15 cellular contexts compared by ENCODE assay signal in genomic region chr5:13251623-13252367, GRCh38.
DNase-seq lines count a peak whose midpoint lies in the region; ATAC-seq and TF ChIP-seq lines count a peak whose summit lies in the region.
"Had no signal": no experiment of that assay in that cellular context is flagged by ENCODE, and none has a peak within 500 bp of the region (broad histone marks: within the 10 kb centered on the region; RNA-seq: fewer than 3 reads in every experiment).

No MANE protein-coding gene starts in this region.

- H3K36me3 ChIP-seq in gastroesophageal sphincter (no peaks in the 10 kb centered on the region), stomach (no peaks in the 10 kb centered on the region), lower lobe of right lung (no peaks in the 10 kb centered on the region)
- H3K36me3 ChIP-seq: heart left ventricle, neutrophil had no signal

- ATAC-seq in gastroesophageal sphincter (peak; percentile 71), HG03280 (IDR thresholded peaks at IDR 0.05; ENCODE audit: unreplicated experiment) (no peak), lower lobe of right lung (no peak)

- H3K4me1 ChIP-seq in gastroesophageal sphincter (no peaks in the 10 kb centered on the region), stomach (peaks cover 0 to 30% (median 3%) of the 10 kb centered on the region in 4 donors), lower lobe of right lung (no peaks in the 10 kb centered on the region)
- H3K4me1 ChIP-seq: heart left ventricle had no signal

- TF ChIP-seq EP300 in gastroesophageal sphincter (IDR thresholded peaks at IDR 0.05) (no peak), stomach (IDR thresholded peaks at IDR 0.05) (no peak)

- H3K27me3 ChIP-seq in gastroesophageal sphincter, result no peaks in the 10 kb centered on the region
- no peaks in the 10 kb centered on the region for H3K27me3 ChIP-seq in stomach
- H3K27me3 ChIP-seq in lower lobe of right lung (ENCODE audit: low read depth), result no peaks in the 10 kb centered on the region
- H3K27me3 ChIP-seq: heart left ventricle, neutrophil had no signal

- H3K4me3 ChIP-seq in gastroesophageal sphincter (no peak overlapping the region), stomach (no peak overlapping the region), lower lobe of right lung (no peak overlapping the region)
- H3K4me3 ChIP-seq: heart left ventricle had no signal

- intact Hi-C loops in stomach (cut with DNase I; ENCODE audit: low total_unique reads) (no loop called here), lower lobe of right lung (cut with DNase I) (no loop called here)

- 58 to 71% methylated on average over 6 to 7 of the region's 7 CpGs for WGBS in gastroesophageal sphincter (ENCODE audit: low coverage in 1 of 2), 2 donors
- 17 to 61% (median 27%) methylated on average over 7 of the region's 7 CpGs for WGBS in stomach, 5 donors

- H3K9me3 ChIP-seq in gastroesophageal sphincter (no peaks in the 10 kb centered on the region), stomach (no peaks in the 10 kb centered on the region), lower lobe of right lung (no peaks in the 10 kb centered on the region)
- H3K9me3 ChIP-seq: heart left ventricle, neutrophil, SK-N-SH had no signal

- TF ChIP-seq CTCF in gastroesophageal sphincter (IDR thresholded peaks at IDR 0.05), result no peak
- peak in 1 of 7 experiments; percentile 15 for TF ChIP-seq CTCF in stomach (IDR thresholded peaks at IDR 0.05)
- no peak for TF ChIP-seq CTCF in lower lobe of right lung (IDR thresholded peaks at IDR 0.05)

- H3K27ac ChIP-seq in gastroesophageal sphincter, result no peak overlapping the region
- H3K27ac ChIP-seq in stomach, result peak overlapping the region in 4 of 5 donors; percentile 30 to 59 (median 50)
- no peak overlapping the region for H3K27ac ChIP-seq in lower lobe of right lung
- H3K27ac ChIP-seq: 22Rv1, heart left ventricle, neutrophil had no signal

- no peak for TF ChIP-seq POLR2A in gastroesophageal sphincter (IDR thresholded peaks at IDR 0.05)
- TF ChIP-seq POLR2A in stomach (IDR thresholded peaks at IDR 0.05), result no peak

- DNase-seq in NCI-H82 (lab: John Stamatoyannopoulos, UW), result peak; percentile 0
- no peak for DNase-seq in NCI-H82 treated with DMSO at 0.1 percent for 48 hours (lab: John Stamatoyannopoulos, UW; ENCODE audit: unreplicated experiment)
- peak; percentile 91 for DNase-seq in NOMO-1 treated with DMSO at 0.1 percent for 48 hours (lab: John Stamatoyannopoulos, UW; ENCODE audit: unreplicated experiment)
- peak; percentile 62 for DNase-seq in stomach
- DNase-seq in lower lobe of right lung, result no peak
- DNase-seq in NCI-H2171 treated with DMSO at 0.1 percent for 48 hours (lab: John Stamatoyannopoulos, UW), result no peak
- DNase-seq: central memory CD4-positive, alpha-beta T cell; NCI-H1694 treated with DMSO at 0.1 percent for 48 hours; SK-N-SH; small intestine had no signal

Comparison
In these comparisons a context has a peak if more than half of its experiments do, and no peak if none do; other contexts are left out.
1. DNase-seq: peak in NCI-H82 (single experiment), NOMO-1 treated with DMSO at 0.1 percent for 48 hours (single experiment) and stomach (single experiment); none in NCI-H82 treated with DMSO at 0.1 percent for 48 hours (single experiment), lower lobe of right lung (single experiment) and NCI-H2171 treated with DMSO at 0.1 percent for 48 hours (single experiment).
2. H3K27ac ChIP-seq: peak in stomach (4 of 5); none in gastroesophageal sphincter (0 of 4) and lower lobe of right lung (single experiment).